In genomic region chr6:134840086-134840485, GRCh38 we compare ENCODE assay signal across 16 cellular contexts.
DNase-seq lines count a peak whose midpoint lies in the region; ATAC-seq and TF ChIP-seq lines count a peak whose summit lies in the region.
"Had no signal": no experiment of that assay in that cellular context is flagged by ENCODE, and none has a peak within 500 bp of the region (broad histone marks: within the 10 kb centered on the region; RNA-seq: fewer than 3 reads in every experiment).

No MANE protein-coding gene starts in this region.

- TF ChIP-seq CTCF in nephron (IDR thresholded peaks at IDR 0.05; ENCODE audit: unreplicated experiment in 3 of 3) (no peak), OCI-LY7 (conservative IDR thresholded peaks at IDR 0.05; ENCODE audit: low read length) (no peak), endothelial cell (IDR thresholded peaks at IDR 0.05; ENCODE audit: unreplicated experiment) (no peak)

- H3K4me3 Mint-ChIP-seq in nephron = no peak overlapping the region
- no peak overlapping the region for H3K4me3 Mint-ChIP-seq in endothelial cell (ENCODE audit: unreplicated experiment)
- H3K4me3 Mint-ChIP-seq: activated CD8-positive, alpha-beta memory T cell treated with anti-CD3 and anti-CD28 coated beads, Interleukin-2, amount 10 ng/mL, durations not matched to agents 7 days and 5 days; naive B cell had no signal

- H3K36me3 Mint-ChIP-seq in nephron (ENCODE audit: low read depth) (no peaks in the 10 kb centered on the region), endothelial cell (ENCODE audit: low read depth, unreplicated experiment) (no peaks in the 10 kb centered on the region)
- H3K36me3 Mint-ChIP-seq: activated CD8-positive, alpha-beta memory T cell treated with anti-CD3 and anti-CD28 coated beads, Interleukin-2, amount 10 ng/mL, durations not matched to agents 7 days and 5 days; naive B cell had no signal

- peaks cover 14% of the 10 kb centered on the region for H3K4me1 Mint-ChIP-seq in nephron
- H3K4me1 Mint-ChIP-seq in endothelial cell (ENCODE audit: unreplicated experiment) = peaks cover 4% of the 10 kb centered on the region
- H3K4me1 Mint-ChIP-seq: activated CD8-positive, alpha-beta memory T cell treated with anti-CD3 and anti-CD28 coated beads, Interleukin-2, amount 10 ng/mL, durations not matched to agents 7 days and 5 days; naive B cell had no signal

- no TSS peak for BruUV-seq in OCI-LY7 (replicated peaks; lab: Mats Ljungman, UMichigan)

- no peaks in the 10 kb centered on the region for H4K20me1 ChIP-seq in OCI-LY7 (ENCODE audit: insufficient read depth, low read length)

- no peaks in the 10 kb centered on the region for H3K79me2 ChIP-seq in OCI-LY7 (ENCODE audit: insufficient read depth, low read depth, low read length)

- intact Hi-C loops in OCI-LY7 (cut with micrococcal nuclease; ENCODE audit: unreplicated experiment) = no loop called here

- no peaks in the 10 kb centered on the region for H3K27me3 Mint-ChIP-seq in nephron (ENCODE audit: low read depth)
- H3K27me3 Mint-ChIP-seq in endothelial cell (ENCODE audit: unreplicated experiment) = no peaks in the 10 kb centered on the region

- no peaks in the 10 kb centered on the region for H3K9me2 ChIP-seq in OCI-LY7 (ENCODE audit: insufficient read depth, low read length)

- H2AFZ ChIP-seq in OCI-LY7 (ENCODE audit: low read length) = no peak overlapping the region

- no peak overlapping the region for H3K4me3 ChIP-seq in OCI-LY7 (ENCODE audit: low read depth, low read length, poor library complexity, severe bottlenecking)
- H3K4me3 ChIP-seq: prostate gland had no signal

- DNase-seq in T-helper 9 cell (no peak), OCI-LY7 (ENCODE audit: low spot score) (no peak), endothelial cell (ENCODE audit: low spot score) (no peak), NCI-H526 treated with DMSO at 0.1 percent for 48 hours (lab: John Stamatoyannopoulos, UW) (no peak)
- DNase-seq: activated CD8-positive, alpha-beta memory T cell treated with anti-CD3 and anti-CD28 coated beads, Interleukin-2, amount 10 ng/mL, durations not matched to agents 7 days and 5 days; dermis blood vessel endothelial cell; DMS79 treated with DMSO at 0.1 percent for 48 hours; HCEC 1CT; hypothalamus; naive B cell had no signal

- CTCF ChIA-PET in OCI-LY7 (lab: Charles Lee; ENCODE audit: unreplicated experiment) = no interaction called here

- H3K9me3 Mint-ChIP-seq in nephron = no peaks in the 10 kb centered on the region
- H3K9me3 Mint-ChIP-seq in endothelial cell (ENCODE audit: unreplicated experiment) = no peaks in the 10 kb centered on the region

- no peak overlapping the region for H3K27ac ChIP-seq in OCI-LY7 (ENCODE audit: low read depth, low read length, poor library complexity, severe bottlenecking)
- H3K27ac ChIP-seq: KMS-11, prostate gland had no signal

- no peaks in the 10 kb centered on the region for H3K36me3 ChIP-seq in OCI-LY7 (ENCODE audit: insufficient read depth, low read length)
- H3K36me3 ChIP-seq: prostate gland had no signal

- H3K27ac Mint-ChIP-seq in nephron = peak overlapping the region; percentile 70 to 94 (median 82)
- no peak overlapping the region for H3K27ac Mint-ChIP-seq in endothelial cell (ENCODE audit: unreplicated experiment)
- H3K27ac Mint-ChIP-seq: activated CD8-positive, alpha-beta memory T cell treated with anti-CD3 and anti-CD28 coated beads, Interleukin-2, amount 10 ng/mL, durations not matched to agents 7 days and 5 days had no signal

- H3K4me2 ChIP-seq in OCI-LY7 (ENCODE audit: low read length) = no peak overlapping the region
- H3K4me2 ChIP-seq: KMS-11 had no signal

- POLR2A ChIA-PET in OCI-LY7 (lab: Charles Lee) = interaction anchor here (1.7 kb wide), 1 partner anchor 13 kb away, joined by 9 read pairs; no protein-coding TSS in a partner anchor

- H3K4me1 ChIP-seq in OCI-LY7 (ENCODE audit: insufficient read depth, low read length, poor library complexity, severe bottlenecking) = no peaks in the 10 kb centered on the region
- H3K4me1 ChIP-seq: prostate gland had no signal

- peak; percentile 93 for ATAC-seq in GM18909 (IDR thresholded peaks at IDR 0.05; ENCODE audit: poor library complexity, unreplicated experiment)
- ATAC-seq in GM21825 (IDR thresholded peaks at IDR 0.05; ENCODE audit: unreplicated experiment) = peak; percentile 72
- ATAC-seq in HG03354 (IDR thresholded peaks at IDR 0.05; ENCODE audit: poor library complexity, severe bottlenecking, unreplicated experiment) = peak; percentile 93
- ATAC-seq: activated CD8-positive, alpha-beta memory T cell treated with anti-CD3 and anti-CD28 coated beads, Interleukin-2, amount 10 ng/mL, durations not matched to agents 7 days and 5 days had no signal

- H3K9me3 ChIP-seq in OCI-LY7 (ENCODE audit: low read length) = no peaks in the 10 kb centered on the region
- H3K9me3 ChIP-seq: prostate gland had no signal
